Comparison of ENCODE assay signal across 27 cellular contexts in the genomic region with DNA sequence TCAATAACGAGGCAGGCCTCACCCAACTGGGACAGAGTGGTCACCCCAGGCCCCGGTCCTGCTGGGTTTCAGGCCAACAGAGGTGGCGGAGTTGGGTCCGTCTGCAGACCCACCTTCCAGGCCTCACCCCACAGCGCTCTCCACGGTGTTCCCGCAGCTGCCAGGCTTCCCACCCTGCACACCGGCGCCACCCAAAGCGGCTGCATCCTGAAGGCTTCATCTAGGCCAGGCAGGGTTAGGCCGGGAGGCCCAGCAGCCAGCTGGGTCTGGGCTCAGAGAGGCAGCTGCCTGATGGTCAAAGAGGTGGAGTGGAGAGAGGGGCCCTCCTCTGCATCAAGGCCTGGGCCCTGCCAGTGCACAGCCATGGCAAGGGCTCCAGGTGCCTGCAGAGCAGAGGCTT.
"Had no signal": no experiment of that assay in that cellular context is flagged by ENCODE, and none has a peak within 500 bp of the region (broad histone marks: within the 10 kb centered on the region; RNA-seq: fewer than 3 reads in every experiment).

No MANE protein-coding gene starts in this region.

- H3K36me3 ChIP-seq: gastrocnemius medialis, WERI-Rb-1 had no signal

- H3K9me3 ChIP-seq: gastrocnemius medialis, heart left ventricle had no signal

- H3K27me3 ChIP-seq: brain microvascular endothelial cell, foreskin keratinocyte, gastrocnemius medialis, heart left ventricle had no signal

- H3K4me1 ChIP-seq: foreskin keratinocyte, gastrocnemius medialis, heart left ventricle had no signal

- ATAC-seq: activated CD4-positive, CD25-positive, alpha-beta regulatory T cell treated with anti-CD3 and anti-CD28 coated beads, Interleukin-2, amount 50 U/mL, for 24 hours; activated CD8-positive, alpha-beta T cell treated with anti-CD3 and anti-CD28 coated beads for 36 hours; activated T-cell treated with anti-CD3 and anti-CD28 coated beads, Interleukin-2, amount 50 U/mL, for 4 hours; activated T-helper 17 cell treated with anti-CD3 and anti-CD28 coated beads, Interleukin-2, amount 50 U/mL, for 72 hours; esophagus mucosa; foreskin keratinocyte; gastrocnemius medialis; heart left ventricle; T-helper 17 cell had no signal

- DNase-seq: activated B cell treated with CpG ODN at 0.5 μM for 24 hours; activated CD4-positive, alpha-beta T cell treated with anti-CD3 and anti-CD28 coated beads for 48 hours; activated CD4-positive, alpha-beta T cell treated with anti-CD3 and anti-CD28 coated beads, Interleukin-2, amount 50 U/mL, for 1 hour; activated CD4-positive, alpha-beta T cell treated with anti-CD3 and anti-CD28 coated beads, Interleukin-2, amount 50 U/mL, for 48 hours; activated CD8-positive, alpha-beta memory T cell treated with anti-CD3 and anti-CD28 coated beads for 24 hours; activated CD8-positive, alpha-beta T cell treated with anti-CD3 and anti-CD28 coated beads for 36 hours; activated effector memory CD4-positive, alpha-beta T cell treated with Interleukin-2 at 50 U/mL for 16 hours; activated gamma-delta T cell treated with Interleukin-2 at 50 U/mL for 16 hours; activated naive CD4-positive, alpha-beta T cell treated with anti-CD3 and anti-CD28 coated beads, Interleukin-2, amount 50 U/mL, for 16 hours; activated naive CD4-positive, alpha-beta T cell treated with Interleukin-2 at 50 U/mL for 16 hours; activated T-cell treated with anti-CD3 and anti-CD28 coated beads, Interleukin-2, amount 50 U/mL, for 4 hours; amniotic stem cell; anterior cingulate cortex; brain microvascular endothelial cell; dorsolateral prefrontal cortex; foreskin keratinocyte; gastrocnemius medialis; glutamatergic neuron; T-helper 1 cell; T-helper 17 cell; T1000; WERI-Rb-1 had no signal

- H3K4me3 ChIP-seq: coronary artery, dorsolateral prefrontal cortex, gastrocnemius medialis, heart left ventricle had no signal

- H3K27ac ChIP-seq: brain microvascular endothelial cell, coronary artery, dorsolateral prefrontal cortex, foreskin keratinocyte, gastrocnemius medialis, heart left ventricle, WERI-Rb-1 had no signal
